ENCODE assay signal across 1 cellular context in genomic region chr3:156360992-156361391, GRCh38.
TF ChIP-seq lines count a peak whose summit lies in the region.

No MANE protein-coding gene starts in this region.

TF ChIP-seq in WTC11, 78 proteins besides CTCF, POLR2A, EP300 and RAD21 (continued from another document):
- TF ChIP-seq PRDM15 (CRISPR knock-in tag; IDR thresholded peaks at IDR 0.05) (no peak), SP1 (CRISPR knock-in tag; conservative IDR thresholded peaks at IDR 0.05) (no peak)
